In genomic region chr2:159209341-159210306, GRCh38 we compare ENCODE assay signal across 11 cellular contexts.
A peak's percentile ranks its signal among the peaks of the same experiment; 100 is the strongest.
DNase-seq lines count a peak whose midpoint lies in the region; ATAC-seq lines count a peak whose summit lies in the region.
"Had no signal": no experiment of that assay in that cellular context is flagged by ENCODE, and none has a peak within 500 bp of the region (broad histone marks: within the 10 kb centered on the region; RNA-seq: fewer than 3 reads in every experiment).

No MANE protein-coding gene starts in this region.

- no peaks in the 10 kb centered on the region for H3K27me3 ChIP-seq in CD4-positive, CD25-positive, alpha-beta regulatory T cell (ENCODE audit: control insufficient read depth, insufficient read depth, low read length)

- peak; percentile 92 to 97 for ATAC-seq in CD4-positive, CD25-positive, alpha-beta regulatory T cell (ENCODE audit: low read depth in 2 of 2)
- peak; percentile 92 for ATAC-seq in GM21381 (IDR thresholded peaks at IDR 0.05; ENCODE audit: unreplicated experiment)

- no peaks in the 10 kb centered on the region for H3K9me3 Mint-ChIP-seq in CD4-positive, CD25-positive, alpha-beta regulatory T cell

- peaks cover 5% of the 10 kb centered on the region for H3K27me3 Mint-ChIP-seq in CD4-positive, CD25-positive, alpha-beta regulatory T cell

- no peaks in the 10 kb centered on the region for H3K36me3 ChIP-seq in CD4-positive, CD25-positive, alpha-beta regulatory T cell (ENCODE audit: control insufficient read depth, insufficient read depth, low read length)

- H3K36me3 Mint-ChIP-seq in CD4-positive, CD25-positive, alpha-beta regulatory T cell = peaks cover 4% of the 10 kb centered on the region

- peak overlapping the region in 3 of 4 donors; percentile 8 to 73 (median 68) for H3K4me3 Mint-ChIP-seq in CD4-positive, CD25-positive, alpha-beta regulatory T cell

- H3K27ac ChIP-seq in CD4-positive, CD25-positive, alpha-beta regulatory T cell (ENCODE audit: insufficient read depth, low read length, poor library complexity, severe bottlenecking) = no peak overlapping the region
- H3K27ac ChIP-seq: HL-60 had no signal

- H3K4me3 ChIP-seq in CD4-positive, CD25-positive, alpha-beta regulatory T cell (ENCODE audit: low read depth, low read length) = no peak overlapping the region
- H3K4me3 ChIP-seq: lung had no signal

- peak in 2 of 3 donors; percentile 56 to 77 for DNase-seq in CD4-positive, CD25-positive, alpha-beta regulatory T cell
- DNase-seq in NCI-H146 (lab: John Stamatoyannopoulos, UW) = peak; percentile 40
- DNase-seq in islet precursor cell = peak; percentile 29
- no peak for DNase-seq in UCSD-AML1 (lab: John Stamatoyannopoulos, UW; ENCODE audit: unreplicated experiment)
- no peak for DNase-seq in SKM-1 (lab: John Stamatoyannopoulos, UW; ENCODE audit: unreplicated experiment)
- no peak for DNase-seq in SKM-1 treated with dmso at 0.1 percent for 144 hours (lab: John Stamatoyannopoulos, UW; ENCODE audit: unreplicated experiment)
- DNase-seq in KG1 (lab: John Stamatoyannopoulos, UW) = no peak
- DNase-seq: caudate nucleus had no signal

- peaks cover 6 to 23% (median 10%) of the 10 kb centered on the region in 4 donors for H3K4me1 Mint-ChIP-seq in CD4-positive, CD25-positive, alpha-beta regulatory T cell

- H3K9me3 ChIP-seq in CD4-positive, CD25-positive, alpha-beta regulatory T cell (ENCODE audit: control insufficient read depth in 2 of 2, low read length in 2 of 2) = no peaks in the 10 kb centered on the region

- peak overlapping the region; percentile 76 to 90 (median 78) for H3K27ac Mint-ChIP-seq in CD4-positive, CD25-positive, alpha-beta regulatory T cell

- peaks cover 13% of the 10 kb centered on the region for H3K4me1 ChIP-seq in CD4-positive, CD25-positive, alpha-beta regulatory T cell (ENCODE audit: control insufficient read depth, insufficient read depth, low read length, poor library complexity, severe bottlenecking)

Comparison
In these comparisons a context has a peak if more than half of its experiments do, and no peak if none do; other contexts are left out.
1. DNase-seq: peak in CD4-positive, CD25-positive, alpha-beta regulatory T cell (2 of 3), NCI-H146 (single experiment) and islet precursor cell (single experiment); none in UCSD-AML1 (single experiment), SKM-1 (single experiment), SKM-1 treated with dmso at 0.1 percent for 144 hours (single experiment) and KG1 (single experiment).